ENCODE assay signal across 1 cellular context in the genomic region with DNA sequence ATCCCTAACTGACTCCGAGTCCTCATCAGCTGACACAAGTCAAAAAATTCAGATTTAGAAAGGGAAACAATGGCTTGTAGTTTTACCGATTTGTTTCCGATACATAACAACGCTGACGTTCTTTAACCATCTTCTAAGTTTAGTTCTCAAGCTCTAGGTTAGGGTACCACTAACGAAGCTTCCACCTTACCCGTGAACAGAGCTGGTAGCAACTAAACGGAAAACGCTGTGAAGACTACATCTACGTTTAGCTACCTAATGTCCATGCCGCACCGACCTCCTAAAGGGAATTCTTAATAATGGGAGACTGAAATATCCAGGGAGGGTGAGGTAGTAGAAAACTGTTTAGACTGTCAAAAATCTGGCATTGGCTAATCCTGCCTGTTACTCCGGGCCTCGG.
TF ChIP-seq lines count a peak whose summit lies in the region.

No MANE protein-coding gene starts in this region.

TF ChIP-seq in GM12878, 131 proteins besides CTCF, POLR2A, EP300 and RAD21:
- TF ChIP-seq POLR2AphosphoS5 (IDR thresholded peaks at IDR 0.05; ENCODE audit: low read length) (peak; percentile 32; the same call in 1 of the 2 replicates), ZNF217 (IDR thresholded peaks at IDR 0.05) (no peak)
